Comparison of ENCODE assay signal across 23 cellular contexts in genomic region chr1:59265622-59266021, GRCh38.
"Had no signal": no experiment of that assay in that cellular context is flagged by ENCODE, and none has a peak within 500 bp of the region (broad histone marks: within the 10 kb centered on the region; RNA-seq: fewer than 3 reads in every experiment).

No MANE protein-coding gene starts in this region.

- H3K4me1 Mint-ChIP-seq: activated CD4-positive, alpha-beta T cell treated with anti-CD3 and anti-CD28 coated beads, Interleukin-2, amount 10 ng/mL, durations not matched to agents 24 days and 14 days; activated naive CD4-positive, alpha-beta T cell treated with anti-CD3 and anti-CD28 coated beads, Interleukin-2, amount 10 ng/mL, durations not matched to agents 7 days and 5 days had no signal

- FAIRE-seq: frontal cortex, islet of Langerhans, TTC549, urothelium cell line had no signal

- DNase-seq: activated CD4-positive, alpha-beta memory T cell treated with anti-CD3 and anti-CD28 coated beads for 36 hours; activated CD4-positive, alpha-beta T cell treated with anti-CD3 and anti-CD28 coated beads, Interleukin-2, amount 10 ng/mL, durations not matched to agents 24 days and 14 days; activated CD8-positive, alpha-beta memory T cell treated with anti-CD3 and anti-CD28 coated beads, Interleukin-2, amount 50 U/mL, for 4 hours; activated gamma-delta T cell; activated naive CD4-positive, alpha-beta T cell treated with anti-CD3 and anti-CD28 coated beads, Interleukin-2, amount 10 ng/mL, durations not matched to agents 7 days and 5 days; activated T-cell treated with anti-CD3 and anti-CD28 coated beads, Interleukin-2, amount 50 U/mL, for 24 hours; amygdala; central memory CD4-positive, alpha-beta T cell; dorsolateral prefrontal cortex; effector memory CD4-positive, alpha-beta T cell; left lung; mesendoderm; posterior cingulate gyrus; stimulated activated CD4-positive, alpha-beta T cell treated with anti-CD3 and anti-CD28 coated beads, Interleukin-15, amount 100 ng/mL, for 24 hours; stimulated activated CD4-positive, alpha-beta T cell treated with anti-CD3 and anti-CD28 coated beads, Interleukin-2, amount 100 ng/mL, for 24 hours; stimulated activated naive CD4-positive, alpha-beta T cell treated with Interleukin-2 at 50 U/mL for 16 hours; T-helper 9 cell; trophoblast cell had no signal

- H3K9me3 Mint-ChIP-seq: activated CD4-positive, alpha-beta memory T cell treated with anti-CD3 and anti-CD28 coated beads for 36 hours; activated naive CD4-positive, alpha-beta T cell treated with anti-CD3 and anti-CD28 coated beads, Interleukin-2, amount 10 ng/mL, durations not matched to agents 7 days and 5 days; activated T-cell treated with anti-CD3 and anti-CD28 coated beads, Interleukin-2, amount 50 U/mL, for 24 hours; natural killer cell treated with Interleukin-12 subunit alpha and Interleukin-12 subunit beta and Interleukin-15 and Interleukin-18, amount 100 ng/mL, for 72 hours had no signal

- ATAC-seq: natural killer cell treated with Interleukin-12 subunit alpha and Interleukin-12 subunit beta and Interleukin-15 and Interleukin-18, amount 100 ng/mL, for 72 hours had no signal

- H3K27ac Mint-ChIP-seq: activated CD4-positive, alpha-beta memory T cell treated with anti-CD3 and anti-CD28 coated beads for 36 hours; activated CD4-positive, alpha-beta T cell treated with anti-CD3 and anti-CD28 coated beads, Interleukin-2, amount 10 ng/mL, durations not matched to agents 24 days and 14 days; activated naive CD4-positive, alpha-beta T cell treated with anti-CD3 and anti-CD28 coated beads, Interleukin-2, amount 10 ng/mL, durations not matched to agents 7 days and 5 days; activated T-cell treated with anti-CD3 and anti-CD28 coated beads, Interleukin-2, amount 50 U/mL, for 24 hours; natural killer cell treated with Interleukin-12 subunit alpha and Interleukin-12 subunit beta and Interleukin-15 and Interleukin-18, amount 100 ng/mL, for 72 hours had no signal

- H3K4me3 Mint-ChIP-seq: activated CD4-positive, alpha-beta memory T cell treated with anti-CD3 and anti-CD28 coated beads for 36 hours; activated CD4-positive, alpha-beta T cell treated with anti-CD3 and anti-CD28 coated beads, Interleukin-2, amount 10 ng/mL, durations not matched to agents 24 days and 14 days; activated naive CD4-positive, alpha-beta T cell treated with anti-CD3 and anti-CD28 coated beads, Interleukin-2, amount 10 ng/mL, durations not matched to agents 7 days and 5 days; activated T-cell treated with anti-CD3 and anti-CD28 coated beads, Interleukin-2, amount 50 U/mL, for 24 hours; natural killer cell treated with Interleukin-12 subunit alpha and Interleukin-12 subunit beta and Interleukin-15 and Interleukin-18, amount 100 ng/mL, for 72 hours had no signal

- H3K36me3 Mint-ChIP-seq: activated CD4-positive, alpha-beta memory T cell treated with anti-CD3 and anti-CD28 coated beads for 36 hours; activated naive CD4-positive, alpha-beta T cell treated with anti-CD3 and anti-CD28 coated beads, Interleukin-2, amount 10 ng/mL, durations not matched to agents 7 days and 5 days had no signal
